Comparison of ENCODE assay signal across 12 cellular contexts in genomic region chr17:50133028-50133768, GRCh38. TPM values are rescaled to one million over a fixed set of nuclear protein-coding genes. Genes with fewer than 3 reads are reported as not detected.
DNase-seq lines count a peak whose midpoint lies in the region; ATAC-seq, FAIRE-seq and TF ChIP-seq lines count a peak whose summit lies in the region.
"Had no signal": no experiment of that assay in that cellular context is flagged by ENCODE, and none has a peak within 500 bp of the region (broad histone marks: within the 10 kb centered on the region; RNA-seq: fewer than 3 reads in every experiment).

No MANE protein-coding gene starts in this region.

- H3K4me3 Mint-ChIP-seq in stimulated activated naive B cell treated with anti-CD40 and anti-IgM and Interleukin-4, amounts not matched to agents 10 μg/mL and 1 μg/mL and 100 μg/mL, for 72 hours, result no peak overlapping the region
- H3K4me3 Mint-ChIP-seq: activated naive CD8-positive, alpha-beta T cell treated with anti-CD3 and anti-CD28 coated beads, Interleukin-2, amount 10 ng/mL, durations not matched to agents 7 days and 5 days had no signal

- TF ChIP-seq POLR2A in H54 (IDR thresholded peaks at IDR 0.05; ENCODE audit: low read depth, low read length) (no peak), adrenal gland (IDR thresholded peaks at IDR 0.05) (no peak)

- H3K27ac Mint-ChIP-seq in stimulated activated naive B cell treated with anti-CD40 and anti-IgM and Interleukin-4, amounts not matched to agents 10 μg/mL and 1 μg/mL and 100 μg/mL, for 72 hours, result peak overlapping the region; percentile 53

- H3K36me3 Mint-ChIP-seq in stimulated activated naive B cell treated with anti-CD40 and anti-IgM and Interleukin-4, amounts not matched to agents 10 μg/mL and 1 μg/mL and 100 μg/mL, for 72 hours, result peaks cover 39 to 63% of the 10 kb centered on the region in 2 donors

- DNase-seq in H54 (ENCODE audit: insufficient read length, low spot score) (peak; percentile 94), adrenal gland (peak; percentile 68 to 87 (median 87)), iris pigment epithelial cell (ENCODE audit: low read depth) (peak; percentile 47), dedifferentiated amniotic fluid mesenchymal stem cell (ENCODE audit: extremely low spot score) (no peak)
- no peak for DNase-seq in stimulated activated naive B cell treated with anti-CD40 and anti-IgM and Interleukin-4, amounts not matched to agents 10 μg/mL and 1 μg/mL and 100 μg/mL, for 72 hours
- DNase-seq in activated CD4-positive, alpha-beta T cell treated with anti-CD3 and anti-CD28 coated beads for 1 hour, result no peak
- DNase-seq: activated CD4-positive, CD25-positive, alpha-beta regulatory T cell treated with anti-CD3 and anti-CD28 coated beads, Interleukin-2, amount 50 U/mL, for 72 hours; activated naive CD8-positive, alpha-beta T cell treated with anti-CD3 and anti-CD28 coated beads, Interleukin-2, amount 10 ng/mL, durations not matched to agents 7 days and 5 days; KG1 had no signal

- WGBS in adrenal gland, 4 donors, result 35 to 58% (median 41%) methylated on average over 6 to 7 of the region's 7 CpGs

- no peaks in the 10 kb centered on the region for H3K9me3 ChIP-seq in adrenal gland (replicated peaks in 1 of 3)
- H3K9me3 ChIP-seq: ovary had no signal

- peaks cover 0 to 2% of the 10 kb centered on the region in 2 donors for H3K9me3 Mint-ChIP-seq in stimulated activated naive B cell treated with anti-CD40 and anti-IgM and Interleukin-4, amounts not matched to agents 10 μg/mL and 1 μg/mL and 100 μg/mL, for 72 hours
- H3K9me3 Mint-ChIP-seq: activated naive CD8-positive, alpha-beta T cell treated with anti-CD3 and anti-CD28 coated beads, Interleukin-2, amount 10 ng/mL, durations not matched to agents 7 days and 5 days had no signal

- peaks cover 21 to 24% of the 10 kb centered on the region in 2 donors for H3K4me1 ChIP-seq in adrenal gland (replicated peaks in 1 of 2)

- H3K4me3 ChIP-seq in adrenal gland, result no peak overlapping the region
- H3K4me3 ChIP-seq: ovary had no signal

- H3K27ac ChIP-seq in adrenal gland, result peak overlapping the region; percentile 60 to 82 (median 67)

- intact Hi-C loops in adrenal gland (cut with DNase I), result no loop called here

- no peak for FAIRE-seq in H54 (lab: Jason Lieb, UNC)

- peaks cover 50 to 79% of the 10 kb centered on the region in 2 donors for H3K4me1 Mint-ChIP-seq in stimulated activated naive B cell treated with anti-CD40 and anti-IgM and Interleukin-4, amounts not matched to agents 10 μg/mL and 1 μg/mL and 100 μg/mL, for 72 hours

- no peaks in the 10 kb centered on the region for H3K27me3 ChIP-seq in adrenal gland
- H3K27me3 ChIP-seq: ovary had no signal

- H3K36me3 ChIP-seq in adrenal gland (replicated peaks in 1 of 2), result peaks cover 0 to 42% of the 10 kb centered on the region in 2 donors
- H3K36me3 ChIP-seq: ovary had no signal

- no peak for ATAC-seq in stimulated activated naive B cell treated with anti-CD40 and anti-IgM and Interleukin-4, amounts not matched to agents 10 μg/mL and 1 μg/mL and 100 μg/mL, for 72 hours (replicated peaks)
- ATAC-seq in GM21723 (IDR thresholded peaks at IDR 0.05; ENCODE audit: unreplicated experiment) (no peak), GM18498 (IDR thresholded peaks at IDR 0.05; ENCODE audit: unreplicated experiment) (no peak)

- TF ChIP-seq CTCF in adrenal gland (IDR thresholded peaks at IDR 0.05), result no peak

- peaks cover 6 to 9% of the 10 kb centered on the region in 2 donors for H3K27me3 Mint-ChIP-seq in stimulated activated naive B cell treated with anti-CD40 and anti-IgM and Interleukin-4, amounts not matched to agents 10 μg/mL and 1 μg/mL and 100 μg/mL, for 72 hours

RNA-seq across cellular contexts. Expression of gene SAMD14, which starts 3.2 kb away (rescaled TPM):
- total RNA-seq in adrenal gland, result 10 to 100 TPM in 1 of 8 donors, 1 to 10 TPM in 7; 1.3 to 12.6 (median 4.0) TPM
- 10 to 100 TPM in 1 of 3 donors, 1 to 10 TPM in 2; 1.1 to 11.0 (median 3.0) TPM for polyA plus RNA-seq in adrenal gland

RNA-seq across cellular contexts. Expression of gene PPP1R9B, which starts 17.3 kb away (rescaled TPM):
- 10 to 100 TPM; 43.9 to 87.0 (median 62.0) TPM for total RNA-seq in adrenal gland
- 100 to 1,000 TPM in 1 of 3 donors, 10 to 100 TPM in 2; 21.8 to 128 (median 27.2) TPM for polyA plus RNA-seq in adrenal gland

RNA-seq across cellular contexts. Expression of gene SGCA, which starts 32.6 kb away (rescaled TPM):
- total RNA-seq in adrenal gland, result 1 to 10 TPM in 3 of 8 donors, under 1 TPM in 2, not detected in 3; 0.28 to 3.0 (median 1.2) TPM
- 1 to 10 TPM in 2 of 3 donors, not detected in 1; 5.2 to 5.5 TPM for polyA plus RNA-seq in adrenal gland
- total RNA-seq: activated naive CD8-positive, alpha-beta T cell treated with anti-CD3 and anti-CD28 coated beads, Interleukin-2, amount 10 ng/mL, durations not matched to agents 7 days and 5 days had no signal

RNA-seq across cellular contexts. Expression of gene PDK2, which starts 38.0 kb away (rescaled TPM):
- 100 to 1,000 TPM in 7 of 8 donors, 10 to 100 TPM in 1; 98.9 to 225 (median 137) TPM for total RNA-seq in adrenal gland
- polyA plus RNA-seq in adrenal gland, result 100 to 1,000 TPM in 1 of 3 donors, 10 to 100 TPM in 2; 48.5 to 110 (median 59.7) TPM

Comparison
In these comparisons a context has a peak if more than half of its experiments do, and no peak if none do; other contexts are left out.
1. DNase-seq: peak in H54 (single experiment), adrenal gland (7 of 7) and iris pigment epithelial cell (single experiment); none in stimulated activated naive B cell treated with anti-CD40 and anti-IgM and Interleukin-4, amounts not matched to agents 10 μg/mL and 1 μg/mL and 100 μg/mL, for 72 hours (single experiment), activated CD4-positive, alpha-beta T cell treated with anti-CD3 and anti-CD28 coated beads for 1 hour (single experiment) and dedifferentiated amniotic fluid mesenchymal stem cell (single experiment).